In the genomic region with DNA sequence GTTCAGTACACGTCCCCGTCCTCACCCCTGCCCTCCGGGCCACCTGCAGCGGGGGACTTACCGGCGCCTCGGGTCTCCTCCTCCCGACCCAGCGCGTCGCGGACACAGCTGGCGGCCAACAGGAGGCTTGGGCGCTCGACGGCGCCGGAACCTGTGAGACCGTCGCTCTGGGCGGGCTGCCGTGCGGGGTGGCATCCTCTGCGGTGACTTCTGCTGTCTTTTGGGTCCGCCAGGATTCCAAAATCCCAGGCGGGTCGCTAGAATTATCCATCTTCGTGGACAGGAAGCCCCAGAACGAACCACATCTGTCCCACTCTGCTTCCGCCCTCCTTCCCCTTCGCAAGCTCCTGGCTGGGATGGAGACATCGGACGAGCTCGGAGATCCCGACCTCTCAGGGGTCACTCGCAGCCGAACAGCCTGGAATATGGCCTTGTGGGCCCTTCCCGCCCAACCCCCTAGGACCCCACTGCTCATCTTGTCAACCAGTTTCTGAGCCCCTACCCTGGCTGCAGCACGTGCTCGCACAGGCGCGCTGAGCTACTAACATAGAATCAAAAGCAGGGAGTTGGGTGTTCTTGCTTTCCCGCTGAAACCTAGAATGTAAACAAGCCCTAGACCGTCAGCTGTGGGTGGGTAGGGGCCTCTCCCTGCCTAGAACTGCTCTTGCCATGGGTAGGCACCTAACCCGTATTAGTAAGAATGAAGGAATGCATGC, we compare ENCODE assay signal across 8 cellular contexts. TPM values are rescaled to one million over a fixed set of nuclear protein-coding genes. Genes with fewer than 3 reads are reported as not detected.
A peak's percentile ranks its signal among the peaks of the same experiment; 100 is the strongest.
DNase-seq lines count a peak whose midpoint lies in the region; ATAC-seq and TF ChIP-seq lines count a peak whose summit lies in the region.

No MANE protein-coding gene starts in this region.

- no peak overlapping the region for H3K18ac ChIP-seq in IMR-90 (ENCODE audit: low read depth, low read length)

- H3K14ac ChIP-seq in IMR-90 (replicated peaks; ENCODE audit: low read depth, low read length) = no peak overlapping the region; the same call in 1 of the 2 replicates

- H4K5ac ChIP-seq in IMR-90 (ENCODE audit: low read depth, low read length) = no peak overlapping the region

- H3K79me1 ChIP-seq in IMR-90 (ENCODE audit: low read depth in 1 of 2, low read length in 2 of 2) = peaks cover 11 to 23% of the 10 kb centered on the region in 2 experiments; a peak in 3 of 4 replicates

- no peak for TF ChIP-seq POLR2A in IMR-90 (IDR thresholded peaks at IDR 0.05; ENCODE audit: low read depth, low read length)

- no peak overlapping the region for H2BK5ac ChIP-seq in IMR-90 (ENCODE audit: low read depth, low read length, poor library complexity, severe bottlenecking)

- peak overlapping the region; percentile 52 for H2AK9ac ChIP-seq in IMR-90 (replicated peaks; ENCODE audit: low read depth, low read length, poor library complexity)

- CTCF ChIA-PET in IMR-90 (lab: Yijun Ruan, JAX) = interaction anchor here (0.6 kb wide), 1 partner anchor 59 kb away, joined by 7 read pairs; no protein-coding TSS in a partner anchor

- H4K20me1 ChIP-seq in BLaER1 = peaks cover 34% of the 10 kb centered on the region
- no peaks in the 10 kb centered on the region for H4K20me1 ChIP-seq in IMR-90 (ENCODE audit: insufficient read depth, low read length)

- no TSS peak for BruUV-seq in IMR-90 (replicated peaks; lab: Mats Ljungman, UMichigan)

- no peak overlapping the region for H2BK20ac ChIP-seq in IMR-90 (ENCODE audit: low read depth, low read length)

- DNase-seq in IMR-90 (no peak), NCI-H446 (lab: John Stamatoyannopoulos, UW) (no peak), islet precursor cell (no peak)
- peak; percentile 30 for DNase-seq in activated naive CD4-positive, alpha-beta T cell treated with anti-CD3 and anti-CD28 coated beads, Interleukin-2, amount 50 U/mL, for 16 hours
- DNase-seq in stimulated activated CD4-positive, alpha-beta T cell treated with anti-CD3 and anti-CD28 coated beads, Interleukin-4, amount 100 ng/mL, for 1 hour = peak; percentile 2

- H3K27ac ChIP-seq in BLaER1 = peak overlapping the region; percentile 88
- peak overlapping the region; percentile 7; the same call in 1 of the 2 replicates for H3K27ac ChIP-seq in IMR-90 (ENCODE audit: insufficient read depth, low read length)

- H3K9me1 ChIP-seq in IMR-90 (ENCODE audit: insufficient read depth, low read length) = peaks cover 8% of the 10 kb centered on the region; the same call in 1 of the 2 replicates

- POLR2A ChIA-PET in IMR-90 (lab: Charles Lee; ENCODE audit: unreplicated experiment) = interaction anchor here (0.6 kb wide), 1 partner anchor 373 kb away, joined by 6 read pairs; no protein-coding TSS in a partner anchor

- H3K23ac ChIP-seq in IMR-90 (ENCODE audit: low read depth, low read length) = 0 out of 2 replicates have a peak overlapping the region, but pooled peaks have one; percentile 11

- H3K27me3 ChIP-seq in BLaER1 = no peaks in the 10 kb centered on the region
- H3K27me3 ChIP-seq in IMR-90 (ENCODE audit: control insufficient read depth, insufficient read depth, low read length) = no peaks in the 10 kb centered on the region

- H3K9ac ChIP-seq in BLaER1 = peak overlapping the region; percentile 85
- peak overlapping the region; percentile 24; the same call in 1 of the 2 replicates for H3K9ac ChIP-seq in IMR-90 (ENCODE audit: low read depth, low read length)

- no peak overlapping the region; the same call in 1 of the 2 replicates for H2BK120ac ChIP-seq in IMR-90 (ENCODE audit: low read depth, low read length)

- no peak for TF ChIP-seq RAD21 in IMR-90 (IDR thresholded peaks at IDR 0.05; ENCODE audit: low read length)

- no peaks in the 10 kb centered on the region for H3K9me3 ChIP-seq in BLaER1
- no peaks in the 10 kb centered on the region for H3K9me3 ChIP-seq in IMR-90 (ENCODE audit: control insufficient read depth, insufficient read depth, low read length)
- H3K9me3 ChIP-seq in iPS-18c (ENCODE audit: control insufficient read depth, insufficient read depth, low read length) = peaks cover 2% of the 10 kb centered on the region

- peak overlapping the region; percentile 98 for H3K4me2 ChIP-seq in BLaER1
- H3K4me2 ChIP-seq in IMR-90 (ENCODE audit: low read depth, low read length) = peak overlapping the region; percentile 80

- ATAC-seq in GM19455 (IDR thresholded peaks at IDR 0.05; ENCODE audit: unreplicated experiment) (peak; percentile 14), IMR-90 (ENCODE audit: low read depth) (peak; percentile 1)

- H2BK15ac ChIP-seq in IMR-90 (ENCODE audit: low read depth, low read length) = no peak overlapping the region

- H4K8ac ChIP-seq in IMR-90 (ENCODE audit: low read depth in 2 of 2, low read length in 2 of 2) = peak overlapping the region in 1 of 2 experiments; percentile 1; a peak in 1 of 4 replicates

- H2AFZ ChIP-seq in IMR-90 (replicated peaks; ENCODE audit: low read length, poor library complexity) = peak overlapping the region; percentile 99

- H3K4ac ChIP-seq in IMR-90 (ENCODE audit: low read depth, low read length) = no peak overlapping the region; the same call in 1 of the 2 replicates

- dilution Hi-C loops in IMR-90 (cut with HindIII; ENCODE audit: low sequenced_read_pairs, unreplicated experiment) = no loop called here

- 0 out of 2 replicates have a peak overlapping the region, but pooled peaks have one; percentile 10 for H2AK5ac ChIP-seq in IMR-90 (ENCODE audit: low read depth, low read length)

- no peaks in the 10 kb centered on the region for H3K36me3 ChIP-seq in BLaER1
- H3K36me3 ChIP-seq in IMR-90 (ENCODE audit: control insufficient read depth, insufficient read depth, low read length) = no peaks in the 10 kb centered on the region

- no peak overlapping the region for H4K91ac ChIP-seq in IMR-90 (ENCODE audit: insufficient read depth, low read depth, low read length)

- H3K4me1 ChIP-seq in BLaER1 (peaks cover 35% of the 10 kb centered on the region), IMR-90 (ENCODE audit: control insufficient read depth, insufficient read depth, low read length) (peaks cover 5% of the 10 kb centered on the region)

- H3K56ac ChIP-seq in IMR-90 (ENCODE audit: extremely low read depth, insufficient read depth, low read length) = no peak overlapping the region

- intact Hi-C loops in IMR-90 (cut with micrococcal nuclease) = loop anchor here (2.0 to 5.0 kb wide), 2 partner anchors 184 to 281 kb away; no protein-coding TSS in a partner anchor

- H3K4me3 ChIP-seq in BLaER1 (peak overlapping the region; percentile 88), IMR-90 (ENCODE audit: insufficient read depth, low read depth, low read length) (peak overlapping the region; percentile 62), iPS-18c (ENCODE audit: insufficient read depth, low read depth, low read length) (peak overlapping the region; percentile 82)

- in situ Hi-C loops in IMR-90 (cut with MboI; ENCODE audit: low sequenced_read_pairs) = no loop called here

- WGBS in IMR-90 (ENCODE audit: extremely low coverage in 2 of 2, insufficient read length in 1 of 2), 2 experiments = 5% methylated on average over 13 of the region's 45 CpGs; no CpG with 5 or more reads in 1 of the 2 experiments

- no peak for TF ChIP-seq CTCF in IMR-90 (conservative IDR thresholded peaks at IDR 0.05; ENCODE audit: low read depth, low read length)

TF ChIP-seq in IMR-90, 13 proteins besides CTCF, POLR2A, EP300 and RAD21:
- TF ChIP-seq RCOR1 (IDR thresholded peaks at IDR 0.05; ENCODE audit: insufficient replicate concordance, low read length) = no peak
- no peak for TF ChIP-seq BHLHE40 (IDR thresholded peaks at IDR 0.05; ENCODE audit: low read depth, low read length)
- no peak for TF ChIP-seq CEBPB (IDR thresholded peaks at IDR 0.05; ENCODE audit: low read depth, low read length)
- TF ChIP-seq NFE2L2 (IDR thresholded peaks at IDR 0.05; ENCODE audit: low read depth, low read length) = no peak
- TF ChIP-seq, protein P1, sequence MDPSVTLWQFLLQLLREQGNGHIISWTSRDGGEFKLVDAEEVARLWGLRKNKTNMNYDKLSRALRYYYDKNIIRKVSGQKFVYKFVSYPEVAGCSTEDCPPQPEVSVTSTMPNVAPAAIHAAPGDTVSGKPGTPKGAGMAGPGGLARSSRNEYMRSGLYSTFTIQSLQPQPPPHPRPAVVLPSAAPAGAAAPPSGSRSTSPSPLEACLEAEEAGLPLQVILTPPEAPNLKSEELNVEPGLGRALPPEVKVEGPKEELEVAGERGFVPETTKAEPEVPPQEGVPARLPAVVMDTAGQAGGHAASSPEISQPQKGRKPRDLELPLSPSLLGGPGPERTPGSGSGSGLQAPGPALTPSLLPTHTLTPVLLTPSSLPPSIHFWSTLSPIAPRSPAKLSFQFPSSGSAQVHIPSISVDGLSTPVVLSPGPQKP (IDR thresholded peaks at IDR 0.05; ENCODE audit: borderline replicate concordance, low read depth, low read length) = no peak
- TF ChIP-seq MAFK (IDR thresholded peaks at IDR 0.05; ENCODE audit: low read depth, low read length) = no peak
- TF ChIP-seq RFX5 (IDR thresholded peaks at IDR 0.05; ENCODE audit: low read depth, low read length) = no peak
- TF ChIP-seq MXI1 (IDR thresholded peaks at IDR 0.05; ENCODE audit: borderline replicate concordance, low read depth, low read length) = no peak
- TF ChIP-seq SMC3 (IDR thresholded peaks at IDR 0.05; ENCODE audit: low read depth, low read length) = no peak
- TF ChIP-seq CHD1 (IDR thresholded peaks at IDR 0.05; ENCODE audit: low read depth, low read length) = no peak
- TF ChIP-seq MAZ (IDR thresholded peaks at IDR 0.05; ENCODE audit: borderline replicate concordance, low read depth, low read length) = no peak
- TF ChIP-seq, protein P2, sequence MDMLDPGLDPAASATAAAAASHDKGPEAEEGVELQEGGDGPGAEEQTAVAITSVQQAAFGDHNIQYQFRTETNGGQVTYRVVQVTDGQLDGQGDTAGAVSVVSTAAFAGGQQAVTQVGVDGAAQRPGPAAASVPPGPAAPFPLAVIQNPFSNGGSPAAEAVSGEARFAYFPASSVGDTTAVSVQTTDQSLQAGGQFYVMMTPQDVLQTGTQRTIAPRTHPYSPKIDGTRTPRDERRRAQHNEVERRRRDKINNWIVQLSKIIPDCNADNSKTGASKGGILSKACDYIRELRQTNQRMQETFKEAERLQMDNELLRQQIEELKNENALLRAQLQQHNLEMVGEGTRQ (IDR thresholded peaks at IDR 0.05; ENCODE audit: low read depth, low read length) = no peak
- no peak for TF ChIP-seq FOS (IDR thresholded peaks at IDR 0.05; ENCODE audit: low read depth, low read length)

RNA-seq across cellular contexts. Expression of a gene that starts 0.9 kb away (rescaled TPM):
- 17.8 and 18.8 TPM in 2 replicates for total RNA-seq in IMR-90 (2012; rRNA removed)
- 9.5 and 11.2 TPM in 2 replicates for polyA plus RNA-seq in IMR-90 (2012; rRNA removed)
- 4.8 and 7.7 TPM in 2 replicates for polyA plus RNA-seq in IMR-90 (2012; cell fraction: cytosol; rRNA removed)
- 5.2 and 10.5 TPM in 2 replicates for polyA plus RNA-seq in IMR-90 (2012; cell fraction: nucleus; rRNA removed; ENCODE audit: low replicate concordance)

RNA-seq across cellular contexts. Expression of a gene that starts 42.0 kb away (rescaled TPM):
- total RNA-seq in IMR-90 (2012; rRNA removed) = 0.72 and 0.83 TPM in 2 replicates
- 0.86 and 1.1 TPM in 2 replicates for polyA plus RNA-seq in IMR-90 (2012; rRNA removed)
- polyA plus RNA-seq in IMR-90 (2012; cell fraction: cytosol; rRNA removed) = 0.26 and 0.51 TPM in 2 replicates
- 0.34 and 1.8 TPM in 2 replicates for polyA plus RNA-seq in IMR-90 (2012; cell fraction: nucleus; rRNA removed; ENCODE audit: low replicate concordance)

Comparison
In these comparisons a context has a peak if more than half of its experiments do, and no peak if none do; other contexts are left out.
1. DNase-seq: peak in activated naive CD4-positive, alpha-beta T cell treated with anti-CD3 and anti-CD28 coated beads, Interleukin-2, amount 50 U/mL, for 16 hours (single experiment) and stimulated activated CD4-positive, alpha-beta T cell treated with anti-CD3 and anti-CD28 coated beads, Interleukin-4, amount 100 ng/mL, for 1 hour (single experiment); none in IMR-90 (single experiment), NCI-H446 (0 of 2) and islet precursor cell (single experiment).
2. Peak in every context shown above with its lines, with median percentiles within 50 percentile points of each other: H3K4me3 ChIP-seq.